In genomic region chr3:42875325-42876151, GRCh38 we compare ENCODE assay signal across 1 cellular context.
TF ChIP-seq lines count a peak whose summit lies in the region.

Gene CYP8B1 (minus strand): TSS chr3:42875879. CDS start chr3:42875816, 63 bp downstream.

TF ChIP-seq in HepG2, 621 proteins besides CTCF, POLR2A, EP300 and RAD21 (continued from another document and continues in another):
- TF ChIP-seq IKZF5 (CRISPR knock-in tag; IDR thresholded peaks at IDR 0.05) (peak; percentile 90), NONO (IDR thresholded peaks at IDR 0.05) (no peak), NONO (CRISPR knock-in tag; conservative IDR thresholded peaks at IDR 0.05) (peak; percentile 69), NCOA2 (CRISPR knock-in tag; IDR thresholded peaks at IDR 0.05) (peak; percentile 74), ARID5B (CRISPR knock-in tag; IDR thresholded peaks at IDR 0.05) (peak; percentile 92), ZNF580 (CRISPR knock-in tag; IDR thresholded peaks at IDR 0.05; ENCODE audit: borderline replicate concordance, low read depth) (peak; percentile 93), ZNF503 (CRISPR knock-in tag; IDR thresholded peaks at IDR 0.05) (no peak), ZNF335 (CRISPR knock-in tag; IDR thresholded peaks at IDR 0.05) (peak; percentile 43; the same call in 1 of the 2 replicates), FOXO1 (CRISPR knock-in tag; IDR thresholded peaks at IDR 0.05) (peak; percentile 87), ZHX1 (CRISPR knock-in tag; IDR thresholded peaks at IDR 0.05; ENCODE audit: low read depth) (peak; percentile 87), NCOA5 (CRISPR knock-in tag; IDR thresholded peaks at IDR 0.05) (no peak), FOXP4 (CRISPR knock-in tag; IDR thresholded peaks at IDR 0.05) (peak; percentile 64; the same call in 1 of the 2 replicates), ZNF121 (CRISPR knock-in tag; IDR thresholded peaks at IDR 0.05) (no peak), ZNF10 (CRISPR knock-in tag; IDR thresholded peaks at IDR 0.05; ENCODE audit: borderline replicate concordance, low read depth) (no peak), ZFP41 (CRISPR knock-in tag; IDR thresholded peaks at IDR 0.05; ENCODE audit: borderline replicate concordance) (no peak), HNF4A (CRISPR knock-in tag; IDR thresholded peaks at IDR 0.05) (peak; percentile 99), DMAP1 (CRISPR knock-in tag; IDR thresholded peaks at IDR 0.05) (peak; percentile 35; the same call in 1 of the 2 replicates), TAF15 (IDR thresholded peaks at IDR 0.05; ENCODE audit: low read depth, low read length, poor library complexity, severe bottlenecking) (no peak), ZNF883 (CRISPR knock-in tag; IDR thresholded peaks at IDR 0.05; ENCODE audit: not compliant biosample characterization) (peak; percentile 50), ZGPAT (CRISPR knock-in tag; IDR thresholded peaks at IDR 0.05) (peak; percentile 86), BCL6 (CRISPR knock-in tag; IDR thresholded peaks at IDR 0.05) (peak; percentile 79), ZEB1 (IDR thresholded peaks at IDR 0.05; ENCODE audit: insufficient replicate concordance, low read depth) (no peak), HOXD1 (CRISPR knock-in tag; IDR thresholded peaks at IDR 0.05) (peak; percentile 60; the same call in 1 of the 2 replicates), ATF7 (IDR thresholded peaks at IDR 0.05) (no peak), ATF7 (CRISPR knock-in tag; IDR thresholded peaks at IDR 0.05) (no peak), ZNF562 (CRISPR knock-in tag; IDR thresholded peaks at IDR 0.05; ENCODE audit: borderline replicate concordance) (no peak), FOXP1 (IDR thresholded peaks at IDR 0.05) (no peak), FOXP1 (CRISPR knock-in tag; IDR thresholded peaks at IDR 0.05) (peak; percentile 30; the same call in 1 of the 2 replicates), ZNF766 (CRISPR knock-in tag; IDR thresholded peaks at IDR 0.05; ENCODE audit: borderline replicate concordance) (no peak), ZNF264 (CRISPR knock-in tag; IDR thresholded peaks at IDR 0.05) (peak; percentile 92), ZNF280B (CRISPR knock-in tag; IDR thresholded peaks at IDR 0.05; ENCODE audit: borderline replicate concordance) (peak; percentile 90; the same call in 1 of the 2 replicates), MAX (IDR thresholded peaks at IDR 0.05) (peak; percentile 79), ZNF138 (CRISPR knock-in tag; IDR thresholded peaks at IDR 0.05; ENCODE audit: low read depth) (no peak), YEATS2 (CRISPR knock-in tag; IDR thresholded peaks at IDR 0.05; ENCODE audit: borderline replicate concordance) (peak; percentile 50; the same call in 1 of the 2 replicates), PCBP2 (optimal IDR thresholded peaks at IDR 0.05; ENCODE audit: low read depth, low read length, poor library complexity, severe bottlenecking) (no peak), ARID2 (CRISPR knock-in tag; IDR thresholded peaks at IDR 0.05; ENCODE audit: borderline replicate concordance) (0 out of 2 replicates have a peak, but pooled peaks have one; percentile 7), BRCA1 (CRISPR knock-in tag; IDR thresholded peaks at IDR 0.05) (0 out of 2 replicates have a peak, but pooled peaks have one; percentile 87), SMYD3 (CRISPR knock-in tag; IDR thresholded peaks at IDR 0.05) (0 out of 2 replicates have a peak, but pooled peaks have one; percentile 51), SNRNP70 (IDR thresholded peaks at IDR 0.05; ENCODE audit: low read depth, low read length) (no peak), PITX1 (CRISPR knock-in tag; IDR thresholded peaks at IDR 0.05) (peak; percentile 89), ZNF124 (CRISPR knock-in tag; IDR thresholded peaks at IDR 0.05) (peak; percentile 20; the same call in 1 of the 2 replicates), RXRA (CRISPR knock-in tag; IDR thresholded peaks at IDR 0.05) (peak; percentile 70; the same call in 1 of the 2 replicates), ZBTB39 (CRISPR knock-in tag; IDR thresholded peaks at IDR 0.05) (peak; percentile 97)
